In the genomic region with DNA sequence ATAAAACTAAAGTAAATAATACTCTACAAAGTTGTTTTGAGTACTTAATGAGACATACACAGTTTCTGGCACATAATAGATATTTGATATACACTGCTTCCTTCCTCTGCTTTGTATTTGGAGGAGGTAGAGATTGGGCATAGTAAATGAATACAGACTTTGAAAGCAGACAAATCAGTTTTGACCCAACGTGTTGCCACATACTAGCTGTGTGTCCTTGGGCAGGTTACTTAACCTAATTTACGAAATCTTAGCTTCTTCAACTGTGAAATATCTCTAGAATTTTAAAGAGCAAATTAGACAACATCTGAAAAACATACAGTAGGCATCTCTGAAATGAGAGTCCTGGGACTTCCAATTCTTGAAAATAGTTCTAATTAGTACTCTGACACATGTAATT, we compare ENCODE assay signal across 24 cellular contexts.
"Had no signal": no experiment of that assay in that cellular context is flagged by ENCODE, and none has a peak within 500 bp of the region (broad histone marks: within the 10 kb centered on the region; RNA-seq: fewer than 3 reads in every experiment).

No MANE protein-coding gene starts in this region.

- DNase-seq: activated CD4-positive, alpha-beta T cell treated with anti-CD3 and anti-CD28 coated beads for 1 hour; activated CD4-positive, alpha-beta T cell treated with anti-CD3 and anti-CD28 coated beads, Interleukin-2, amount 50 U/mL, for 1 hour; activated CD8-positive, alpha-beta memory T cell treated with anti-CD3 and anti-CD28 coated beads for 24 hours; activated CD8-positive, alpha-beta memory T cell treated with anti-CD3 and anti-CD28 coated beads, Interleukin-2, amount 50 U/mL, for 4 hours; activated T-cell treated with anti-CD3 and anti-CD28 coated beads, Interleukin-2, amount 50 U/mL, for 24 hours; colonic mucosa; endodermal cell; head of caudate nucleus; islet precursor cell; left cardiac atrium; midbrain; natural killer cell; retina; sigmoid colon; stimulated activated CD4-positive, alpha-beta T cell treated with anti-CD3 and anti-CD28 coated beads, Interleukin-4, amount 100 ng/mL, for 1 hour; stimulated activated naive CD4-positive, alpha-beta T cell treated with Interleukin-2 at 50 U/mL for 16 hours; T-helper 9 cell had no signal

- H3K4me1 Mint-ChIP-seq: activated T-helper 17 cell treated with anti-CD3 and anti-CD28 coated beads, Interleukin-2, amount 50 U/mL, for 72 hours; central memory CD8-positive, alpha-beta T cell had no signal

- H3K36me3 Mint-ChIP-seq: natural killer cell, type B pancreatic cell had no signal

- H3K27ac Mint-ChIP-seq: activated naive CD4-positive, alpha-beta T cell treated with anti-CD3 and anti-CD28 coated beads, Interleukin-2, amount 50 U/mL, for 72 hours; activated T-cell treated with anti-CD3 and anti-CD28 coated beads, Interleukin-2, amount 50 U/mL, for 24 hours; activated T-helper 17 cell treated with anti-CD3 and anti-CD28 coated beads, Interleukin-2, amount 50 U/mL, for 72 hours; endodermal cell; natural killer cell; type B pancreatic cell had no signal

- ATAC-seq: activated naive CD4-positive, alpha-beta T cell treated with anti-CD3 and anti-CD28 coated beads, Interleukin-2, amount 50 U/mL, for 72 hours; activated T-helper 17 cell treated with anti-CD3 and anti-CD28 coated beads, Interleukin-2, amount 50 U/mL, for 72 hours; gastroesophageal sphincter; left cardiac atrium; natural killer cell had no signal

- H3K9me3 ChIP-seq: breast epithelium, colonic mucosa, gastroesophageal sphincter, sigmoid colon, thoracic aorta had no signal

- H3K4me3 Mint-ChIP-seq: activated T-cell treated with anti-CD3 and anti-CD28 coated beads, Interleukin-2, amount 50 U/mL, for 24 hours; activated T-helper 17 cell treated with anti-CD3 and anti-CD28 coated beads, Interleukin-2, amount 50 U/mL, for 72 hours; central memory CD8-positive, alpha-beta T cell; endodermal cell; natural killer cell; type B pancreatic cell had no signal
